21 cellular contexts compared by ENCODE assay signal in the genomic region with DNA sequence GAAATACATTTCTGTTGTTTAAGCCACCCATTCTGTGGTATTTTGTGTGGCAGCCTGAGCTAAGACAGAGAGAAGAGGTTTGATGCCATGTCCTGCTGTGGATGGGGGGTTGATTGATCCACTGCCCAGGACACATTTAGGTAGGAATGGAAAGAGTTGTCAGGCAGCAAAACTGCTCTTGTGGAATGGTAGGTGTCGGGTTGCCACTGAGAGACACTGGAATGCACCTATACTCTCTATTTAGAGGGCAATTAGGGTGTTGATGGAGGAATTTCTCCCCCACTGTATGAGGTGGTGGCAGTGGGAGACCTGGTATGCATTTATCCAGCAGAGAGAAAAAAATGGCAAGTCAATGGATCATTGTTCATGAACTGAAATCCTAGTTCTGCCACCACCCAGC. TPM values are rescaled to one million over a fixed set of nuclear protein-coding genes. Genes with fewer than 3 reads are reported as not detected.
"Had no signal": no experiment of that assay in that cellular context is flagged by ENCODE, and none has a peak within 500 bp of the region (broad histone marks: within the 10 kb centered on the region; RNA-seq: fewer than 3 reads in every experiment).

No MANE protein-coding gene starts in this region.

- H3K9ac ChIP-seq: SK-N-SH had no signal

- H3K27ac ChIP-seq: RWPE1 had no signal

- DNase-seq: KBM-7, MV-4-11, NCI-H1048, NCI-H1105, NCI-H1417, NCI-H1436 treated with DMSO at 0.1 percent for 48 hours, NCI-H1930, NCI-H2081 treated with DMSO at 0.1 percent for 48 hours, NCI-H2227 treated with DMSO at 0.1 percent for 48 hours, NCI-H446, NCI-H510A, NCI-H524 treated with DMSO at 0.1 percent for 48 hours, NCI-H69, NCI-H774, PC-3, SHP77, SK-N-SH, SW 1271 had no signal

- H3K9me3 ChIP-seq: SK-N-SH had no signal

- H3K4me2 ChIP-seq: SK-N-SH had no signal

RNA-seq across cellular contexts. Expression of a gene that starts 30.9 kb away (rescaled TPM):
- total RNA-seq: LHCN-M2, MCF 10A had no signal
- polyA plus RNA-seq: SK-N-SH had no signal
